In the genomic region with DNA sequence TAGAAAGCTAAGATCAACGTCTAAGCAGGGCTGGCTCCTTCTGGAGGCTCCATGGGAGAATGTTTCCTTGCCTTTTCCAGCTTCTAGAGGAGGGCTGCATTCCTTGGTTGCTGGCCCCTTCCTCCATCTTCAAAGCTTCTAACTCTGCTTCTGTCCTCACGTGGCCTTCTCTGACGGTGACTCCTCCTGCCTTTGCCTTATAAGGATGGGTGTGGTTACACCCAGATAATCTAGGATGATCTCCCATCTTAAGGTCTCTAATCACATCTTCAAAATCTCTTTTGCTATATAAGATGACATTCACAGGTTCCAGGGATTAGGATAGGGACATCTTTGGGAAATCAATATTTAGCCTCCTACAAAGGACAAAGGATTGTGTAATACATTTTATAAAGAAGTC, we compare ENCODE assay signal across 1 cellular context.
TF ChIP-seq lines count a peak whose summit lies in the region.

No MANE protein-coding gene starts in this region.

TF ChIP-seq in GM23338, 12 proteins besides CTCF, POLR2A, EP300 and RAD21 (continued from another document):
- TF ChIP-seq, protein P1, sequence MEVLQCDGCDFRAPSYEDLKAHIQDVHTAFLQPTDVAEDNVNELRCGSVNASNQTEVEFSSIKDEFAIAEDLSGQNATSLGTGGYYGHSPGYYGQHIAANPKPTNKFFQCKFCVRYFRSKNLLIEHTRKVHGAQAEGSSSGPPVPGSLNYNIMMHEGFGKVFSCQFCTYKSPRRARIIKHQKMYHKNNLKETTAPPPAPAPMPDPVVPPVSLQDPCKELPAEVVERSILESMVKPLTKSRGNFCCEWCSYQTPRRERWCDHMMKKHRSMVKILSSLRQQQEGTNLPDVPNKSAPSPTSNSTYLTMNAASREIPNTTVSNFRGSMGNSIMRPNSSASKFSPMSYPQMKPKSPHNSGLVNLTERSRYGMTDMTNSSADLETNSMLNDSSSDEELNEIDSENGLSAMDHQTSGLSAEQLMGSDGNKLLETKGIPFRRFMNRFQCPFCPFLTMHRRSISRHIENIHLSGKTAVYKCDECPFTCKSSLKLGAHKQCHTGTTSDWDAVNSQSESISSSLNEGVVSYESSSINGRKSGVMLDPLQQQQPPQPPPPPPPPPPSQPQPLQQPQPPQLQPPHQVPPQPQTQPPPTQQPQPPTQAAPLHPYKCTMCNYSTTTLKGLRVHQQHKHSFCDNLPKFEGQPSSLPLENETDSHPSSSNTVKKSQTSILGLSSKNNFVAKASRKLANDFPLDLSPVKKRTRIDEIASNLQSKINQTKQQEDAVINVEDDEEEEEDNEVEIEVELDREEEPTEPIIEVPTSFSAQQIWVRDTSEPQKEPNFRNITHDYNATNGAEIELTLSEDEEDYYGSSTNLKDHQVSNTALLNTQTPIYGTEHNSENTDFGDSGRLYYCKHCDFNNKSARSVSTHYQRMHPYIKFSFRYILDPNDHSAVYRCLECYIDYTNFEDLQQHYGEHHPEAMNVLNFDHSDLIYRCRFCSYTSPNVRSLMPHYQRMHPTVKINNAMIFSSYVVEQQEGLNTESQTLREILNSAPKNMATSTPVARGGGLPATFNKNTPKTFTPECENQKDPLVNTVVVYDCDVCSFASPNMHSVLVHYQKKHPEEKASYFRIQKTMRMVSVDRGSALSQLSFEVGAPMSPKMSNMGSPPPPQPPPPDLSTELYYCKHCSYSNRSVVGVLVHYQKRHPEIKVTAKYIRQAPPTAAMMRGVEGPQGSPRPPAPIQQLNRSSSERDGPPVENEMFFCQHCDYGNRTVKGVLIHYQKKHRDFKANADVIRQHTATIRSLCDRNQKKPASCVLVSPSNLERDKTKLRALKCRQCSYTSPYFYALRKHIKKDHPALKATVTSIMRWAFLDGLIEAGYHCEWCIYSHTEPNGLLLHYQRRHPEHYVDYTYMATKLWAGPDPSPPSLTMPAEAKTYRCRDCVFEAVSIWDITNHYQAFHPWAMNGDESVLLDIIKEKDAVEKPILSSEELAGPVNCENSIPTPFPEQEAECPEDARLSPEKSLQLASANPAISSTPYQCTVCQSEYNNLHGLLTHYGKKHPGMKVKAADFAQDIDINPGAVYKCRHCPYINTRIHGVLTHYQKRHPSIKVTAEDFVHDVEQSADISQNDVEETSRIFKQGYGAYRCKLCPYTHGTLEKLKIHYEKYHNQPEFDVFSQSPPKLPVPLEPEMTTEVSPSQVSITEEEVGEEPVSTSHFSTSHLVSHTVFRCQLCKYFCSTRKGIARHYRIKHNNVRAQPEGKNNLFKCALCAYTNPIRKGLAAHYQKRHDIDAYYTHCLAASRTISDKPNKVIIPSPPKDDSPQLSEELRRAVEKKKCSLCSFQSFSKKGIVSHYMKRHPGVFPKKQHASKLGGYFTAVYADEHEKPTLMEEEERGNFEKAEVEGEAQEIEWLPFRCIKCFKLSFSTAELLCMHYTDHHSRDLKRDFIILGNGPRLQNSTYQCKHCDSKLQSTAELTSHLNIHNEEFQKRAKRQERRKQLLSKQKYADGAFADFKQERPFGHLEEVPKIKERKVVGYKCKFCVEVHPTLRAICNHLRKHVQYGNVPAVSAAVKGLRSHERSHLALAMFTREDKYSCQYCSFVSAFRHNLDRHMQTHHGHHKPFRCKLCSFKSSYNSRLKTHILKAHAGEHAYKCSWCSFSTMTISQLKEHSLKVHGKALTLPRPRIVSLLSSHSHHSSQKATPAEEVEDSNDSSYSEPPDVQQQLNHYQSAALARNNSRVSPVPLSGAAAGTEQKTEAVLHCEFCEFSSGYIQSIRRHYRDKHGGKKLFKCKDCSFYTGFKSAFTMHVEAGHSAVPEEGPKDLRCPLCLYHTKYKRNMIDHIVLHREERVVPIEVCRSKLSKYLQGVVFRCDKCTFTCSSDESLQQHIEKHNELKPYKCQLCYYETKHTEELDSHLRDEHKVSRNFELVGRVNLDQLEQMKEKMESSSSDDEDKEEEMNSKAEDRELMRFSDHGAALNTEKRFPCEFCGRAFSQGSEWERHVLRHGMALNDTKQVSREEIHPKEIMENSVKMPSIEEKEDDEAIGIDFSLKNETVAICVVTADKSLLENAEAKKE (CRISPR knock-in tag; IDR thresholded peaks at IDR 0.05): no peak
- TF ChIP-seq STAT1 (IDR thresholded peaks at IDR 0.05; ENCODE audit: unreplicated experiment) (no peak), ZNF331 (CRISPR knock-in tag; IDR thresholded peaks at IDR 0.05; ENCODE audit: low read depth) (no peak), EZH2phosphoT487 (IDR thresholded peaks at IDR 0.05; ENCODE audit: unreplicated experiment) (no peak), POLR2AphosphoS5 (IDR thresholded peaks at IDR 0.05; ENCODE audit: low read depth) (no peak), REST (IDR thresholded peaks at IDR 0.05; ENCODE audit: unreplicated experiment) (no peak), NANOG (IDR thresholded peaks at IDR 0.05; ENCODE audit: borderline replicate concordance) (no peak), JUNB (IDR thresholded peaks at IDR 0.05; ENCODE audit: unreplicated experiment) (no peak)
